23 cellular contexts compared by ENCODE assay signal in the genomic region with DNA sequence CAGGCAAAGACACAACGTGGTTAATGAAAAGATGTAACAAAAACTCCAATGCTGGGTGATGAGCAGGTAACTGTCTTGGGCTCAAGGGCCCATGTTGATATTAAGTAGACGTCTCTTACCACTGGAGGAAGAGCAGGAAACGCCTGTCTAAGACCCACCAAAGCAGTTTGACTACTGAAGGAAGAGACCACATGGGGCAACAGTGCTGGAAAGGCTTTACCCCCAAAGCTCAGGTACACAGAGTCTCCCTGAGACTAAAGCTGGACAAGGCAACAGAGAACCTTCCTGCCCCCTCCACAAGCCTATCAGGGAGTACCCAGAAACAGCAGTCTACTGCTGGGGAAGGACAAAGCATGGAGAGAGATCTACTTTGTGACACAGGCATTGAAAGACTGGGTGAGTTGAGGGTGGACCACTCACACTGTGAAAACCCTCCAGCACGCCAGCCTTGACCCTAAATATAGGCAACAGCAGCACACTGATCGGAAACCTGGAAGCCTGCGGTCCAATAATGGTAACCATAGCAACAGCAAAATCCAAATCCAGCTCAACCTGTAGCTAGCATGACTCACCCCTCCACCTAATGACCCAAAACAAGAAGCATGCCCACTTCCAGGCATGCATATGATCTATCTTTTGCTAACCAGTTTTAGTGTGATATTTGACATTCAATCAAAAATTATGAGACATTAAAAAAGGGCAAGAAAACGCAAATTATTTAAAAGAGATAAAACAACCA.
"Had no signal": no experiment of that assay in that cellular context is flagged by ENCODE, and none has a peak within 500 bp of the region (broad histone marks: within the 10 kb centered on the region; RNA-seq: fewer than 3 reads in every experiment).

No MANE protein-coding gene starts in this region.

- ATAC-seq: Panc1, Right ventricle myocardium inferior had no signal

- H3K27me3 ChIP-seq: SJCRH30 had no signal

- DNase-seq: activated CD4-positive, alpha-beta memory T cell treated with anti-CD3 and anti-CD28 coated beads for 36 hours; activated CD4-positive, alpha-beta T cell treated with anti-CD3 and anti-CD28 coated beads, Interleukin-2, amount 10 ng/mL, durations not matched to agents 7 days and 5 days; activated CD4-positive, CD25-positive, alpha-beta regulatory T cell; activated CD8-positive, alpha-beta memory T cell treated with anti-CD3 and anti-CD28 coated beads for 24 hours; activated gamma-delta T cell treated with Interleukin-2 at 50 U/mL for 16 hours; activated naive CD4-positive, alpha-beta T cell treated with anti-CD3 and anti-CD28 coated beads, Interleukin-2, amount 10 ng/mL, durations not matched to agents 7 days and 5 days; activated naive CD8-positive, alpha-beta T cell treated with anti-CD3 and anti-CD28 coated beads for 36 hours; activated T-cell treated with anti-CD3 and anti-CD28 coated beads, Interleukin-2, amount 50 U/mL, for 48 hours; cerebellar nuclear complex; KG1; NCI-H1048; NCI-H1694; NCI-H2029 treated with DMSO at 0.1 percent for 48 hours; NCI-H82; OCI-M1; RPMI8226; SJCRH30; SK-N-SH; T-helper 1 cell had no signal

- H3K4me1 Mint-ChIP-seq: activated CD4-positive, alpha-beta T cell treated with anti-CD3 and anti-CD28 coated beads, Interleukin-2, amount 10 ng/mL, durations not matched to agents 7 days and 5 days; activated naive CD4-positive, alpha-beta T cell treated with anti-CD3 and anti-CD28 coated beads, Interleukin-2, amount 10 ng/mL, durations not matched to agents 7 days and 5 days; activated naive CD8-positive, alpha-beta T cell treated with anti-CD3 and anti-CD28 coated beads for 36 hours had no signal

- H3K4me1 ChIP-seq: SJCRH30 had no signal

- H3K4me3 Mint-ChIP-seq: activated CD4-positive, alpha-beta memory T cell treated with anti-CD3 and anti-CD28 coated beads for 36 hours; activated CD4-positive, alpha-beta T cell treated with anti-CD3 and anti-CD28 coated beads, Interleukin-2, amount 10 ng/mL, durations not matched to agents 7 days and 5 days; activated naive CD4-positive, alpha-beta T cell treated with anti-CD3 and anti-CD28 coated beads, Interleukin-2, amount 10 ng/mL, durations not matched to agents 7 days and 5 days; activated naive CD8-positive, alpha-beta T cell treated with anti-CD3 and anti-CD28 coated beads for 36 hours had no signal

- H3K27ac Mint-ChIP-seq: activated CD4-positive, alpha-beta memory T cell treated with anti-CD3 and anti-CD28 coated beads for 36 hours; activated CD4-positive, alpha-beta T cell treated with anti-CD3 and anti-CD28 coated beads, Interleukin-2, amount 10 ng/mL, durations not matched to agents 7 days and 5 days; activated naive CD4-positive, alpha-beta T cell treated with anti-CD3 and anti-CD28 coated beads, Interleukin-2, amount 10 ng/mL, durations not matched to agents 7 days and 5 days; activated naive CD8-positive, alpha-beta T cell treated with anti-CD3 and anti-CD28 coated beads for 36 hours; activated T-helper 2 cell treated with anti-CD3 and anti-CD28 coated beads, Interferon-gamma antibody, Interleukin-2, Interleukin-4, amounts not matched to agents 10 μg/mL and 5 μg/mL and 100 μg/mL, durations not matched to agents 14 hours and 24 hours and 36 hours had no signal

- H3K27ac ChIP-seq: SJCRH30, VCaP had no signal

- H3K36me3 ChIP-seq: SJCRH30 had no signal

- H3K9ac ChIP-seq: SK-N-SH had no signal

- H3K4me3 ChIP-seq: SJCRH30 had no signal

- H3K36me3 Mint-ChIP-seq: activated naive CD4-positive, alpha-beta T cell treated with anti-CD3 and anti-CD28 coated beads, Interleukin-2, amount 10 ng/mL, durations not matched to agents 7 days and 5 days had no signal

- H3K4me2 ChIP-seq: SK-N-SH had no signal
